25 cellular contexts compared by ENCODE assay signal in the genomic region with DNA sequence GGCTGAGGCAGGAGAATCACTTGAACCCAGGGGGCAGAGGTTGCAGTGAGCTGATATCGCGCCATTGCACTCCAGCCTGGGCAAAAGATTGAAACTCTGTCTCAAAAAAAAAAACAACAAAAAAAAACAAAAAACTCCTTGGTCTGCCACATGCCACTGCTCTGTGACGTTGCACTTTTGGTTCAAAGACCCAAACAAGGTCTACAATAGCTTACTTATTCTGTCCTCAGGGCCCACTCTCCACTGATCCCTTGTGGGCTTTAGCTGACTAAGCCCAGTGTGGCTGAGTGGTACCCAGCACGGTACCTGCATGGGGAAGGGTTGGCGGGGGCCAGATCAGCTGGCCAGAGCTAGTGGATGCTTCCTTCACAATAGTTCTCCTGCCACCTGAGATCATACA. TPM values are rescaled to one million over a fixed set of nuclear protein-coding genes. Genes with fewer than 3 reads are reported as not detected.
DNase-seq lines count a peak whose midpoint lies in the region; ATAC-seq lines count a peak whose summit lies in the region.
"Had no signal": no experiment of that assay in that cellular context is flagged by ENCODE, and none has a peak within 500 bp of the region (broad histone marks: within the 10 kb centered on the region; RNA-seq: fewer than 3 reads in every experiment).

No MANE protein-coding gene starts in this region.

- H3K4me3 Mint-ChIP-seq in stimulated activated naive CD8-positive, alpha-beta T cell treated with anti-CD3 and anti-CD28 coated beads, Interleukin-15, Interleukin-2, amounts not matched to agents 100 ng/mL and 50 ng/mL, for 24 hours = no peak overlapping the region
- H3K4me3 Mint-ChIP-seq in stimulated activated naive CD8-positive, alpha-beta T cell treated with anti-CD3 and anti-CD28 coated beads, Interleukin-15, amount 100 ng/mL, for 72 hours = no peak overlapping the region
- H3K4me3 Mint-ChIP-seq in T-cell (peak overlapping the region in 2 of 3 donors; percentile 83), memory B cell (peak overlapping the region; percentile 50)

- CTCF ChIA-PET in T-cell (lab: Charles Lee) = interaction anchor here in 1 of 2 donors (0.6 kb wide), 1 partner anchor 50 kb away, joined by 6 read pairs; no protein-coding TSS in a partner anchor

- no peak for ATAC-seq in stimulated activated naive CD8-positive, alpha-beta T cell treated with anti-CD3 and anti-CD28 coated beads, Interleukin-15, amount 100 ng/mL, for 72 hours
- ATAC-seq in T-cell (replicated peaks in 1 of 4) (no peak), memory B cell (ENCODE audit: low read depth) (no peak), GM21737 (IDR thresholded peaks at IDR 0.05; ENCODE audit: unreplicated experiment) (no peak)

- H3K9me3 Mint-ChIP-seq in stimulated activated naive CD8-positive, alpha-beta T cell treated with anti-CD3 and anti-CD28 coated beads, Interleukin-15, Interleukin-2, amounts not matched to agents 100 ng/mL and 50 ng/mL, for 24 hours = no peaks in the 10 kb centered on the region
- H3K9me3 Mint-ChIP-seq in stimulated activated naive CD8-positive, alpha-beta T cell treated with anti-CD3 and anti-CD28 coated beads, Interleukin-15, amount 100 ng/mL, for 72 hours = no peaks in the 10 kb centered on the region
- H3K9me3 Mint-ChIP-seq in T-cell (no peaks in the 10 kb centered on the region), memory B cell (no peaks in the 10 kb centered on the region)

- peaks cover 29% of the 10 kb centered on the region for H3K4me1 Mint-ChIP-seq in stimulated activated naive CD8-positive, alpha-beta T cell treated with anti-CD3 and anti-CD28 coated beads, Interleukin-15, Interleukin-2, amounts not matched to agents 100 ng/mL and 50 ng/mL, for 24 hours (ENCODE audit: low read depth)
- H3K4me1 Mint-ChIP-seq in stimulated activated naive CD8-positive, alpha-beta T cell treated with anti-CD3 and anti-CD28 coated beads, Interleukin-15, amount 100 ng/mL, for 72 hours = peaks cover 35% of the 10 kb centered on the region
- H3K4me1 Mint-ChIP-seq in T-cell (peaks cover 21 to 36% (median 28%) of the 10 kb centered on the region in 3 donors), memory B cell (peaks cover 8% of the 10 kb centered on the region)

- H3K27ac Mint-ChIP-seq in stimulated activated naive CD8-positive, alpha-beta T cell treated with anti-CD3 and anti-CD28 coated beads, Interleukin-15, Interleukin-2, amounts not matched to agents 100 ng/mL and 50 ng/mL, for 24 hours = peak overlapping the region; percentile 52
- no peak overlapping the region for H3K27ac Mint-ChIP-seq in stimulated activated naive CD8-positive, alpha-beta T cell treated with anti-CD3 and anti-CD28 coated beads, Interleukin-15, amount 100 ng/mL, for 72 hours
- peak overlapping the region; percentile 1 to 39 for H3K27ac Mint-ChIP-seq in T-cell
- H3K27ac Mint-ChIP-seq in memory B cell = no peak overlapping the region

- POLR2A ChIA-PET in T-cell (lab: Charles Lee) = no interaction called here

- peaks cover 4% of the 10 kb centered on the region for H3K36me3 Mint-ChIP-seq in stimulated activated naive CD8-positive, alpha-beta T cell treated with anti-CD3 and anti-CD28 coated beads, Interleukin-15, Interleukin-2, amounts not matched to agents 100 ng/mL and 50 ng/mL, for 24 hours (ENCODE audit: low read depth)
- peaks cover 7% of the 10 kb centered on the region for H3K36me3 Mint-ChIP-seq in T-cell
- peaks cover 4% of the 10 kb centered on the region for H3K36me3 Mint-ChIP-seq in memory B cell

- H3K27me3 Mint-ChIP-seq in stimulated activated naive CD8-positive, alpha-beta T cell treated with anti-CD3 and anti-CD28 coated beads, Interleukin-15, Interleukin-2, amounts not matched to agents 100 ng/mL and 50 ng/mL, for 24 hours = no peaks in the 10 kb centered on the region
- no peaks in the 10 kb centered on the region for H3K27me3 Mint-ChIP-seq in stimulated activated naive CD8-positive, alpha-beta T cell treated with anti-CD3 and anti-CD28 coated beads, Interleukin-15, amount 100 ng/mL, for 72 hours
- H3K27me3 Mint-ChIP-seq in T-cell (no peaks in the 10 kb centered on the region), memory B cell (no peaks in the 10 kb centered on the region)

- no peak for DNase-seq in stimulated activated naive CD8-positive, alpha-beta T cell treated with anti-CD3 and anti-CD28 coated beads, Interleukin-15, amount 100 ng/mL, for 72 hours
- DNase-seq in T-cell (no peak), memory B cell (ENCODE audit: low spot score in 2 of 2) (no peak), nucleus accumbens (lab: John Stamatoyannopoulos, UW) (no peak), COR-L47 (lab: John Stamatoyannopoulos, UW) (no peak), iPS-NIHi11 (ENCODE audit: low spot score) (no peak)
- DNase-seq: activated CD4-positive, CD25-positive, alpha-beta regulatory T cell treated with anti-CD3 and anti-CD28 coated beads, Interleukin-2, amount 50 U/mL, for 72 hours; activated naive CD4-positive, alpha-beta T cell; amygdala; caudate nucleus; DMS79 treated with DMSO at 0.1 percent for 48 hours; foreskin fibroblast; hypothalamus; KG1; NCI-H1048; NCI-H2029; NCI-H446; sigmoid colon; T-helper 9 cell; testis had no signal

RNA-seq across cellular contexts. Expression of gene MON1A, which starts 1.8 kb away (rescaled TPM):
- total RNA-seq in T-cell = 10 to 100 TPM in 3 of 5 donors, 1 to 10 TPM in 2; 5.4 to 15.0 (median 11.7) TPM

RNA-seq across cellular contexts. Expression of gene RBM6, which starts 12.2 kb away (rescaled TPM):
- 100 to 1,000 TPM; 127 to 149 (median 140) TPM for total RNA-seq in T-cell

RNA-seq across cellular contexts. Expression of gene MST1R, which starts 24.1 kb away (rescaled TPM):
- total RNA-seq in T-cell = 1 to 10 TPM in 4 of 5 donors, under 1 TPM in 1; 0.59 to 1.6 (median 1.3) TPM

RNA-seq across cellular contexts. Expression of gene CAMKV, which starts 58.1 kb away (rescaled TPM):
- total RNA-seq in T-cell = under 1 TPM in 3 of 5 donors, not detected in 2; 0.18 to 0.35 (median 0.28) TPM
- total RNA-seq: dermis microvascular lymphatic vessel endothelial cell, H4, HT-29, sigmoid colon had no signal

Comparison
In these comparisons a context has a peak if more than half of its experiments do, and no peak if none do; other contexts are left out.
1. H3K27ac Mint-ChIP-seq: peak in stimulated activated naive CD8-positive, alpha-beta T cell treated with anti-CD3 and anti-CD28 coated beads, Interleukin-15, Interleukin-2, amounts not matched to agents 100 ng/mL and 50 ng/mL, for 24 hours (single experiment) and T-cell (2 of 2); none in stimulated activated naive CD8-positive, alpha-beta T cell treated with anti-CD3 and anti-CD28 coated beads, Interleukin-15, amount 100 ng/mL, for 72 hours (0 of 2) and memory B cell (single experiment).
2. H3K4me3 Mint-ChIP-seq: peak in T-cell (2 of 3) and memory B cell (single experiment); none in stimulated activated naive CD8-positive, alpha-beta T cell treated with anti-CD3 and anti-CD28 coated beads, Interleukin-15, Interleukin-2, amounts not matched to agents 100 ng/mL and 50 ng/mL, for 24 hours (single experiment) and stimulated activated naive CD8-positive, alpha-beta T cell treated with anti-CD3 and anti-CD28 coated beads, Interleukin-15, amount 100 ng/mL, for 72 hours (0 of 2).